ENCODE assay signal across 8 cellular contexts in the genomic region with DNA sequence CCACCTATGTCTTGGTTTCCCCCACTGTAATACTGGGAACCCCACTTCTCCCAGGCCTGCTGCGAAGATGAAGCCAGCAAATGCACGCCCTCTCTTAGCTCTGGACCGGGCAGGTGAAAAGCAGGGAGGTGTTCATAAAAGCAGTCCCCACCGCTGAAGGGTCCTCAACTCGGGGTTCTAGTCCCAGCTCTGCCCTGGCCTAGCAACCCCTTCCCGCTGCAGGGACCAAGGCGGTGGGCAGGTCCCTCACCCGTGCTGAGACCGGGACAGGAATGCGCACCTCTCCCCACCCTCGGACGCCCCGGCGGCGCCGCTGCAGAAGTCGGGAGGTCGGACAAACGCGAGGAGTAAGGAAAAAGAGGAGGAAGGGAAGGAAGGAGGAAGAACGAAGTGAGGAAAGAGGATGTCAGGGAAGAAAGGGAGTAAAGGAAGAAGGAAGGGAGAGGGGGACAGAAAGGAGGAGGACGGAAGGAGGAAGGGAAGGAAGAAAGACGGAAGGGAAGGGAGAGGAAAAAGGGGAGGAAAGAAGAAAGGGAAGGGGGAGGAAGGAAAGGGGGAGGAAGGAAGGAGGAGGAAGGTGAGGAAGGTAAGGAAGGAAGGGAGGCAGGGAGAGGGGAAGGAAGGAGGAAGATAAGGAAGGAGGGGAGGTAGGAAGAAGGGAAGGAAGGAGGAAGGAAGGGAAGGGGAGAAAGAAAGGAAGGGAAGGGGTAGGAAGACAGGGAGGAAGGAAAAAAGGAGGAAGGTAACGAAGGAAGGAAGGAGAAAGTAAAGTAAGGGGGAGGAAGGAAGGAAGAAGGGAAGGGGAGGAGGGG.
DNase-seq lines count a peak whose midpoint lies in the region; ATAC-seq and TF ChIP-seq lines count a peak whose summit lies in the region.

No MANE protein-coding gene starts in this region.

- H3K9me3 ChIP-seq in neutrophil, result no peaks in the 10 kb centered on the region

- H3K36me3 ChIP-seq in neutrophil, result peaks cover 17% of the 10 kb centered on the region

- DNase-seq in SIG-M5 treated with dmso at 0.1 percent for 504 hours (lab: John Stamatoyannopoulos, UW; ENCODE audit: unreplicated experiment), result peak; percentile 27
- no peak for DNase-seq in SIG-M5 (lab: John Stamatoyannopoulos, UW)
- peak; percentile 16 for DNase-seq in RKO (ENCODE audit: low spot score)
- peak; percentile 11 for DNase-seq in epithelial cell of esophagus (ENCODE audit: low read depth)
- DNase-seq in SHP77 (lab: John Stamatoyannopoulos, UW), result no peak

- peak overlapping the region; percentile 87 for H3K27ac ChIP-seq in neutrophil

- TF ChIP-seq CTCF in epithelial cell of esophagus (IDR thresholded peaks at IDR 0.05; ENCODE audit: insufficient read depth, low read depth, low read length, missing control alignments) (no peak), neutrophil (IDR thresholded peaks at IDR 0.05) (no peak)

- peak overlapping the region; percentile 78 for H3K4me3 ChIP-seq in epithelial cell of esophagus (ENCODE audit: low read length)
- peak overlapping the region; percentile 60 to 78 for H3K4me3 ChIP-seq in neutrophil (ENCODE audit: low read depth in 1 of 2, low read length in 1 of 2)

- ATAC-seq in GM21737 (IDR thresholded peaks at IDR 0.05; ENCODE audit: unreplicated experiment) (no peak), HG03196 (IDR thresholded peaks at IDR 0.05; ENCODE audit: unreplicated experiment) (no peak)

- H3K27me3 ChIP-seq in neutrophil, result peaks cover 34% of the 10 kb centered on the region

- peaks cover 20 to 25% of the 10 kb centered on the region in 2 experiments for H3K4me1 ChIP-seq in neutrophil (ENCODE audit: control insufficient read depth in 1 of 2, insufficient read depth in 1 of 2, low read depth in 1 of 2, low read length in 1 of 2)

Comparison
In these comparisons a context has a peak if more than half of its experiments do, and no peak if none do; other contexts are left out.
1. DNase-seq: peak in SIG-M5 treated with dmso at 0.1 percent for 504 hours (single experiment), RKO (single experiment) and epithelial cell of esophagus (single experiment); none in SIG-M5 (single experiment) and SHP77 (0 of 2).